Comparison of ENCODE assay signal across 27 cellular contexts in genomic region chr21:44057055-44057454, GRCh38. TPM values are rescaled to one million over a fixed set of nuclear protein-coding genes. Genes with fewer than 3 reads are reported as not detected.
A peak's percentile ranks its signal among the peaks of the same experiment; 100 is the strongest.
DNase-seq lines count a peak whose midpoint lies in the region; ATAC-seq and TF ChIP-seq lines count a peak whose summit lies in the region.
"Had no signal": no experiment of that assay in that cellular context is flagged by ENCODE, and none has a peak within 500 bp of the region (broad histone marks: within the 10 kb centered on the region; RNA-seq: fewer than 3 reads in every experiment).

No MANE protein-coding gene starts in this region.

- CTCF ChIA-PET in activated CD8-positive, alpha-beta memory T cell treated with anti-CD3 and anti-CD28 coated beads, Interleukin-2, amount 10 ng/mL, durations not matched to agents 7 days and 5 days (lab: Charles Lee), result interaction anchor here (1.4 kb wide), 1 partner anchor 246 kb away, joined by 4 read pairs; no protein-coding TSS in a partner anchor
- CTCF ChIA-PET in CD8-positive, alpha-beta T cell (lab: Charles Lee), result interaction anchor here (1.4 kb wide), 1 partner anchor 18 kb away, joined by 3 read pairs; no protein-coding TSS in a partner anchor

- no peaks in the 10 kb centered on the region for H3K9me3 ChIP-seq in CD8-positive, alpha-beta T cell (ENCODE audit: low read length)
- H3K9me3 ChIP-seq: A549, Caco-2, heart right ventricle, SJSA1, upper lobe of right lung had no signal

- peak overlapping the region; percentile 37 for H3K27ac Mint-ChIP-seq in activated CD8-positive, alpha-beta memory T cell treated with anti-CD3 and anti-CD28 coated beads, Interleukin-2, amount 10 ng/mL, durations not matched to agents 7 days and 5 days
- peak overlapping the region; percentile 47 for H3K27ac Mint-ChIP-seq in CD8-positive, alpha-beta T cell
- peak overlapping the region; percentile 86 for H3K27ac Mint-ChIP-seq in activated naive CD8-positive, alpha-beta T cell treated with anti-CD3 and anti-CD28 coated beads, Interleukin-2, amount 50 U/mL, for 24 hours
- H3K27ac Mint-ChIP-seq in nephron progenitor cell, result peak overlapping the region; percentile 83
- H3K27ac Mint-ChIP-seq: B cell had no signal

- no peaks in the 10 kb centered on the region for H3K27me3 ChIP-seq in CD8-positive, alpha-beta T cell (ENCODE audit: insufficient read depth, low read length)
- H3K27me3 ChIP-seq: brain microvascular endothelial cell, heart right ventricle, SJSA1, upper lobe of right lung had no signal

- H3K4me1 Mint-ChIP-seq in activated CD8-positive, alpha-beta memory T cell treated with anti-CD3 and anti-CD28 coated beads, Interleukin-2, amount 10 ng/mL, durations not matched to agents 7 days and 5 days, result peaks cover 12% of the 10 kb centered on the region
- peaks cover 12% of the 10 kb centered on the region for H3K4me1 Mint-ChIP-seq in CD8-positive, alpha-beta T cell (ENCODE audit: low read depth)
- peaks cover 30% of the 10 kb centered on the region for H3K4me1 Mint-ChIP-seq in activated naive CD8-positive, alpha-beta T cell treated with anti-CD3 and anti-CD28 coated beads, Interleukin-2, amount 50 U/mL, for 24 hours
- H3K4me1 Mint-ChIP-seq in nephron progenitor cell, result peaks cover 25% of the 10 kb centered on the region
- H3K4me1 Mint-ChIP-seq: B cell had no signal

- DNase-seq in activated CD8-positive, alpha-beta memory T cell treated with anti-CD3 and anti-CD28 coated beads, Interleukin-2, amount 10 ng/mL, durations not matched to agents 7 days and 5 days, result no peak
- no peak for DNase-seq in activated CD8-positive, alpha-beta memory T cell treated with anti-CD3 and anti-CD28 coated beads, Interleukin-2, amount 50 U/mL, for 4 hours
- no peak for DNase-seq in CD8-positive, alpha-beta T cell
- no peak for DNase-seq in activated naive CD8-positive, alpha-beta T cell treated with anti-CD3 and anti-CD28 coated beads, Interleukin-2, amount 50 U/mL, for 24 hours
- no peak for DNase-seq in nephron progenitor cell
- no peak for DNase-seq in activated effector memory CD4-positive, alpha-beta T cell treated with anti-CD3 and anti-CD28 coated beads, Interleukin-2, amount 50 U/mL, for 16 hours
- DNase-seq in HuH-7 (ENCODE audit: low spot score), result no peak
- DNase-seq: activated CD4-positive, alpha-beta T cell treated with anti-CD3 and anti-CD28 coated beads for 48 hours; activated T-cell treated with anti-CD3 and anti-CD28 coated beads, Interleukin-2, amount 50 U/mL, for 4 hours; brain microvascular endothelial cell; Caco-2; DND-41; effector CD8-positive, alpha-beta T cell; erythroblast; H7; heart right ventricle; NCI-H1048; NCI-H1694 treated with DMSO at 0.1 percent for 48 hours; NCI-H526 treated with DMSO at 0.1 percent for 48 hours; nucleus accumbens; small intestine; stimulated activated CD4-positive, alpha-beta T cell treated with anti-CD3 and anti-CD28 coated beads, Interleukin-2, amount 100 ng/mL, for 24 hours; upper lobe of right lung had no signal

- ATAC-seq in activated CD8-positive, alpha-beta memory T cell treated with anti-CD3 and anti-CD28 coated beads, Interleukin-2, amount 10 ng/mL, durations not matched to agents 7 days and 5 days, result no peak
- ATAC-seq in CD8-positive, alpha-beta T cell, result no peak
- ATAC-seq in activated naive CD8-positive, alpha-beta T cell treated with anti-CD3 and anti-CD28 coated beads, Interleukin-2, amount 50 U/mL, for 24 hours, result no peak
- ATAC-seq in HG03571 (IDR thresholded peaks at IDR 0.05; ENCODE audit: unreplicated experiment), result no peak
- ATAC-seq: A549; activated T-cell treated with anti-CD3 and anti-CD28 coated beads, Interleukin-2, amount 50 U/mL, for 4 hours; heart right ventricle; upper lobe of right lung had no signal

- no peaks in the 10 kb centered on the region for H3K27me3 Mint-ChIP-seq in activated CD8-positive, alpha-beta memory T cell treated with anti-CD3 and anti-CD28 coated beads, Interleukin-2, amount 10 ng/mL, durations not matched to agents 7 days and 5 days
- H3K27me3 Mint-ChIP-seq in CD8-positive, alpha-beta T cell (ENCODE audit: low read depth), result no peaks in the 10 kb centered on the region
- H3K27me3 Mint-ChIP-seq in activated naive CD8-positive, alpha-beta T cell treated with anti-CD3 and anti-CD28 coated beads, Interleukin-2, amount 50 U/mL, for 24 hours, result no peaks in the 10 kb centered on the region
- H3K27me3 Mint-ChIP-seq in nephron progenitor cell (ENCODE audit: low read depth, poor library complexity), result no peaks in the 10 kb centered on the region
- H3K27me3 Mint-ChIP-seq: B cell had no signal

- peaks cover 32% of the 10 kb centered on the region for H3K36me3 Mint-ChIP-seq in activated CD8-positive, alpha-beta memory T cell treated with anti-CD3 and anti-CD28 coated beads, Interleukin-2, amount 10 ng/mL, durations not matched to agents 7 days and 5 days
- peaks cover 82% of the 10 kb centered on the region for H3K36me3 Mint-ChIP-seq in CD8-positive, alpha-beta T cell
- peaks cover 40% of the 10 kb centered on the region for H3K36me3 Mint-ChIP-seq in activated naive CD8-positive, alpha-beta T cell treated with anti-CD3 and anti-CD28 coated beads, Interleukin-2, amount 50 U/mL, for 24 hours (ENCODE audit: low read depth)
- peaks cover 32% of the 10 kb centered on the region for H3K36me3 Mint-ChIP-seq in nephron progenitor cell (ENCODE audit: low read depth)

- no peaks in the 10 kb centered on the region for H3K9me3 Mint-ChIP-seq in activated CD8-positive, alpha-beta memory T cell treated with anti-CD3 and anti-CD28 coated beads, Interleukin-2, amount 10 ng/mL, durations not matched to agents 7 days and 5 days (ENCODE audit: low read depth)
- H3K9me3 Mint-ChIP-seq in CD8-positive, alpha-beta T cell, result no peaks in the 10 kb centered on the region
- no peaks in the 10 kb centered on the region for H3K9me3 Mint-ChIP-seq in activated naive CD8-positive, alpha-beta T cell treated with anti-CD3 and anti-CD28 coated beads, Interleukin-2, amount 50 U/mL, for 24 hours
- no peaks in the 10 kb centered on the region for H3K9me3 Mint-ChIP-seq in nephron progenitor cell
- H3K9me3 Mint-ChIP-seq: activated T-cell treated with anti-CD3 and anti-CD28 coated beads, Interleukin-2, amount 50 U/mL, for 4 hours had no signal

- intact Hi-C loops in CD8-positive, alpha-beta T cell (cut with DNase I, micrococcal nuclease), result no loop called here

- H3K4me1 ChIP-seq in CD8-positive, alpha-beta T cell (ENCODE audit: insufficient read depth, low read length), result no peaks in the 10 kb centered on the region
- H3K4me1 ChIP-seq: Caco-2, SJSA1 had no signal

- no peak for TF ChIP-seq CTCF in CD8-positive, alpha-beta T cell (IDR thresholded peaks at IDR 0.05)
- no peak for TF ChIP-seq CTCF in nephron progenitor cell (IDR thresholded peaks at IDR 0.05)

- H3K36me3 ChIP-seq in CD8-positive, alpha-beta T cell (ENCODE audit: insufficient read depth, low read length), result peaks cover 36% of the 10 kb centered on the region

- no peak overlapping the region for H3K4me3 ChIP-seq in CD8-positive, alpha-beta T cell (ENCODE audit: low read depth, low read length)
- H3K4me3 ChIP-seq: A549, heart right ventricle, SJSA1, upper lobe of right lung had no signal

- H3K27ac ChIP-seq in CD8-positive, alpha-beta T cell (ENCODE audit: low read depth, low read length), result no peak overlapping the region
- H3K27ac ChIP-seq: A549, brain microvascular endothelial cell, heart right ventricle, SJSA1, upper lobe of right lung had no signal

- no peak overlapping the region for H3K4me3 Mint-ChIP-seq in activated CD8-positive, alpha-beta memory T cell treated with anti-CD3 and anti-CD28 coated beads, Interleukin-2, amount 10 ng/mL, durations not matched to agents 7 days and 5 days
- no peak overlapping the region for H3K4me3 Mint-ChIP-seq in CD8-positive, alpha-beta T cell
- no peak overlapping the region for H3K4me3 Mint-ChIP-seq in activated naive CD8-positive, alpha-beta T cell treated with anti-CD3 and anti-CD28 coated beads, Interleukin-2, amount 50 U/mL, for 24 hours
- H3K4me3 Mint-ChIP-seq in nephron progenitor cell, result no peak overlapping the region
- H3K4me3 Mint-ChIP-seq: B cell had no signal

- POLR2A ChIA-PET in CD8-positive, alpha-beta T cell (lab: Charles Lee), result no interaction called here

RNA-seq across cellular contexts. Expression of gene TRAPPC10, which starts 44.9 kb away (rescaled TPM):
- 10 to 100 TPM; 71.5 to 71.7 TPM for total RNA-seq in activated CD8-positive, alpha-beta memory T cell treated with anti-CD3 and anti-CD28 coated beads, Interleukin-2, amount 10 ng/mL, durations not matched to agents 7 days and 5 days
- 100 to 1,000 TPM; 128 to 130 TPM for total RNA-seq in CD8-positive, alpha-beta T cell

RNA-seq across cellular contexts. Expression of gene PWP2, which starts 50.1 kb away (rescaled TPM):
- 1 to 10 TPM; 9.3 to 9.6 TPM for total RNA-seq in activated CD8-positive, alpha-beta memory T cell treated with anti-CD3 and anti-CD28 coated beads, Interleukin-2, amount 10 ng/mL, durations not matched to agents 7 days and 5 days
- 10 to 100 TPM; 15.7 to 22.9 TPM for total RNA-seq in CD8-positive, alpha-beta T cell
